ENCODE assay signal across 1 cellular context in genomic region chr3:156542101-156543042, GRCh38.
A peak's percentile ranks its signal among the peaks of the same experiment; 100 is the strongest.
TF ChIP-seq lines count a peak whose summit lies in the region.

No MANE protein-coding gene starts in this region.

TF ChIP-seq in K562, 482 proteins besides CTCF, POLR2A, EP300 and RAD21 (continued from another document):
- TF ChIP-seq HBP1 (CRISPR knock-in tag; IDR thresholded peaks at IDR 0.05), result no peak
- peak; percentile 91 for TF ChIP-seq ZNF316 (IDR thresholded peaks at IDR 0.05)
- no peak for TF ChIP-seq THRA (IDR thresholded peaks at IDR 0.05)
- peak; percentile 82 for TF ChIP-seq MAFF (IDR thresholded peaks at IDR 0.05; ENCODE audit: low read length)
- TF ChIP-seq MAFK (IDR thresholded peaks at IDR 0.05; ENCODE audit: low read length), result peak; percentile 81
